In the genomic region with DNA sequence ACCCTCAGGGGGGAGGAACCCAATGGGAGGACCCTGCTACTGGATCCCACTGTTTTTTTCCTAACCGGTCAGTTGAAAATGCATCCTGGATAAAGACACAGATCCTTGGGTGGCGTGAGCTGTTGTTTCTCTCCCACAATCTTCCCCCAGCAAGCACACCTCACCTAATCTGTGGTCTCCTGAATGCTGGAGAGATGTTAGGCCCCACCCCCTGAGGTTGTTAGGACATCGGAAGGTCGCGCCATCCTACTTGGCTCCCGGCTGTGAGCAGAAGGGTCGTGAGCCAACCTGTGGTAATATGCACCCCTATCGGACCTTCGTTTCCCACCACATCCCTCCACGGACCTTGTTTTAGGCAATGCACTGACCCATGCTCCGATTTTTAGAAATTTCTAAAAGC, we compare ENCODE assay signal across 8 cellular contexts.
A peak's percentile ranks its signal among the peaks of the same experiment; 100 is the strongest.
DNase-seq lines count a peak whose midpoint lies in the region; ATAC-seq and TF ChIP-seq lines count a peak whose summit lies in the region.

No MANE protein-coding gene starts in this region.

- H3F3A ChIP-seq in DOHH2 (ENCODE audit: control insufficient read depth, insufficient read depth) = no peaks in the 10 kb centered on the region

- H4K20me1 ChIP-seq in DOHH2 (ENCODE audit: control insufficient read depth, insufficient read depth, low read depth, low read length) = no peaks in the 10 kb centered on the region

- H3K9me3 Mint-ChIP-seq in T-cell (no peaks in the 10 kb centered on the region), progenitor cell of endocrine pancreas (ENCODE audit: low read depth) (no peaks in the 10 kb centered on the region)

- H3K79me2 ChIP-seq in DOHH2 (ENCODE audit: control insufficient read depth, low read length) = no peaks in the 10 kb centered on the region

- peak overlapping the region; percentile 71 for H3K4me2 ChIP-seq in DOHH2 (ENCODE audit: low read length)

- no peak overlapping the region for H3K27ac ChIP-seq in DOHH2 (ENCODE audit: low read depth, low read length)

- H3K36me3 Mint-ChIP-seq in T-cell (no peaks in the 10 kb centered on the region), progenitor cell of endocrine pancreas (ENCODE audit: insufficient read depth) (no peaks in the 10 kb centered on the region)

- DNase-seq in T-cell (no peak), fibroblast of villous mesenchyme (ENCODE audit: low read depth) (no peak), progenitor cell of endocrine pancreas (ENCODE audit: low spot score, unreplicated experiment) (no peak), NCI-H1092 (lab: John Stamatoyannopoulos, UW) (no peak), posterior vena cava (ENCODE audit: low spot score) (no peak)
- DNase-seq in stimulated activated CD4-positive, alpha-beta T cell treated with anti-CD3 and anti-CD28 coated beads, Interleukin-12 subunit alpha, Interleukin-12 subunit beta, amount 100 ng/mL, for 4 hours = no peak
- no peak for DNase-seq in activated CD8-positive, alpha-beta memory T cell treated with anti-CD3 and anti-CD28 coated beads, Interleukin-2, amount 50 U/mL, for 48 hours

- H3K4me3 Mint-ChIP-seq in T-cell (peak overlapping the region; percentile 86 to 90 (median 86)), progenitor cell of endocrine pancreas (ENCODE audit: low read depth) (peak overlapping the region; percentile 98)

- TF ChIP-seq CTCF in DOHH2 (IDR thresholded peaks at IDR 0.05; ENCODE audit: low read depth, low read length, poor library complexity, severe bottlenecking) (no peak), fibroblast of villous mesenchyme (IDR thresholded peaks at IDR 0.05; ENCODE audit: insufficient read depth, low read depth, low read length) (no peak), progenitor cell of endocrine pancreas (IDR thresholded peaks at IDR 0.05; ENCODE audit: unreplicated experiment) (no peak)

- H3K27ac Mint-ChIP-seq in T-cell = peak overlapping the region in 1 of 2 donors; percentile 34
- H3K27ac Mint-ChIP-seq in progenitor cell of endocrine pancreas = peak overlapping the region; percentile 97

- no peaks in the 10 kb centered on the region for H3K36me3 ChIP-seq in DOHH2 (ENCODE audit: control insufficient read depth, low read length)

- no peaks in the 10 kb centered on the region for H3K9me2 ChIP-seq in DOHH2 (replicated peaks; ENCODE audit: control insufficient read depth, low read length)

- peaks cover 18% of the 10 kb centered on the region for H3K4me1 ChIP-seq in DOHH2 (ENCODE audit: control insufficient read depth, low read length)

- intact Hi-C loops in posterior vena cava (cut with DNase I) = no loop called here

- peaks cover 21 to 34% (median 26%) of the 10 kb centered on the region in 3 donors for H3K4me1 Mint-ChIP-seq in T-cell
- H3K4me1 Mint-ChIP-seq in progenitor cell of endocrine pancreas (ENCODE audit: low read depth) = peaks cover 45% of the 10 kb centered on the region

- CTCF ChIA-PET in T-cell (lab: Charles Lee) = no interaction called here

- no peak for ATAC-seq in T-cell (replicated peaks in 1 of 4)

- no peaks in the 10 kb centered on the region for H3K9me3 ChIP-seq in DOHH2 (ENCODE audit: control insufficient read depth, insufficient read depth, low read length)

- peaks cover 63% of the 10 kb centered on the region for H3K27me3 ChIP-seq in DOHH2 (ENCODE audit: control insufficient read depth, low read length)

- POLR2A ChIA-PET in T-cell (lab: Charles Lee) = no interaction called here

- H3K27me3 Mint-ChIP-seq in T-cell (peaks cover 31 to 40% of the 10 kb centered on the region in 2 donors), progenitor cell of endocrine pancreas (no peaks in the 10 kb centered on the region)

- H3K4me3 ChIP-seq in DOHH2 (ENCODE audit: low read length) (peak overlapping the region; percentile 65), fibroblast of villous mesenchyme (ENCODE audit: low read depth, low read length) (peak overlapping the region; percentile 87)
